21 cellular contexts compared by ENCODE assay signal in the genomic region with DNA sequence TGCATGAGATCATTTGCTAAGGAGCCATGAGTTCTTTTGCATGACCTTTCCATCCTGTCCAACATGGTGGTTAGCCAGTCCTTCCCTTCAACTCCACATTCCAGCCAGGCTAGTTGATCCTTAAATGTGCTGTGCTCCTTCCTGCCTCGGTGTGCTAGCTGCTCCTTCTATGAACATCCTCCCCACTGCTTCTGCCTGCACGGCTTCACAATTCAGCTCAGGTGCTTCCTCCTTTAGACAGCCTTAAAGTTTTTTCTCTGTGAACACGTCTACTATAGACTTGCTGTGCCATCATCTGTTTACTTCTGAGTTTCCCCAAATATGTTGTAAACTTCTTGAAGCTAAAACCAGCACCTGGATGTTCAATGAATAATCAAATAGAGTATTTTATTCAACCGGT.
"Had no signal": no experiment of that assay in that cellular context is flagged by ENCODE, and none has a peak within 500 bp of the region (broad histone marks: within the 10 kb centered on the region; RNA-seq: fewer than 3 reads in every experiment).

No MANE protein-coding gene starts in this region.

- H3K4me1 ChIP-seq: esophagus muscularis mucosa, neural progenitor cell, right lobe of liver, tibial nerve had no signal

- H3K27me3 ChIP-seq: brain microvascular endothelial cell, esophagus muscularis mucosa, neural progenitor cell, ovary, right lobe of liver, SJCRH30, tibial nerve had no signal

- ATAC-seq: activated CD8-positive, alpha-beta memory T cell treated with anti-CD3 and anti-CD28 coated beads, Interleukin-2, amount 10 ng/mL, durations not matched to agents 7 days and 5 days; right lobe of liver had no signal

- H3K4me3 ChIP-seq: esophagus muscularis mucosa, hepatocyte, lung, neural progenitor cell, ovary, right lobe of liver, SJCRH30, tibial nerve had no signal

- H3K27ac Mint-ChIP-seq: activated CD8-positive, alpha-beta memory T cell treated with anti-CD3 and anti-CD28 coated beads, Interleukin-2, amount 10 ng/mL, durations not matched to agents 7 days and 5 days; mesothelial cell of epicardium; neural progenitor cell had no signal

- DNase-seq: activated CD4-positive, alpha-beta T cell treated with anti-CD3 and anti-CD28 coated beads for 4 hours; activated CD8-positive, alpha-beta memory T cell treated with anti-CD3 and anti-CD28 coated beads, Interleukin-2, amount 10 ng/mL, durations not matched to agents 7 days and 5 days; activated T-cell treated with anti-CD3 and anti-CD28 coated beads, Interleukin-2, amount 50 U/mL, for 48 hours; anterior cingulate cortex; brain microvascular endothelial cell; cortex of kidney; effector CD4-positive, alpha-beta T cell; islet precursor cell; ovary; right lobe of liver; SJCRH30; stimulated activated CD4-positive, alpha-beta T cell treated with anti-CD3 and anti-CD28 coated beads, Interleukin-1b, Interleukin-23, amount 100 ng/mL, for 48 hours; T1000; WERI-Rb-1 had no signal

- H3K36me3 Mint-ChIP-seq: activated CD8-positive, alpha-beta memory T cell treated with anti-CD3 and anti-CD28 coated beads, Interleukin-2, amount 10 ng/mL, durations not matched to agents 7 days and 5 days; mesothelial cell of epicardium; neural progenitor cell had no signal

- H3K4me3 Mint-ChIP-seq: activated CD8-positive, alpha-beta memory T cell treated with anti-CD3 and anti-CD28 coated beads, Interleukin-2, amount 10 ng/mL, durations not matched to agents 7 days and 5 days; central memory CD8-positive, alpha-beta T cell; mesothelial cell of epicardium; neural progenitor cell had no signal

- H3K9me3 ChIP-seq: esophagus muscularis mucosa, ovary, right lobe of liver, SJCRH30, tibial nerve had no signal

- H3K4me1 Mint-ChIP-seq: activated CD8-positive, alpha-beta memory T cell treated with anti-CD3 and anti-CD28 coated beads, Interleukin-2, amount 10 ng/mL, durations not matched to agents 7 days and 5 days; central memory CD8-positive, alpha-beta T cell had no signal

- H3K36me3 ChIP-seq: brain microvascular endothelial cell, esophagus muscularis mucosa, neural progenitor cell, ovary, right lobe of liver, SJCRH30, tibial nerve, WERI-Rb-1 had no signal

- H3K27ac ChIP-seq: brain microvascular endothelial cell, esophagus muscularis mucosa, hepatocyte, neural progenitor cell, ovary, right lobe of liver, SJCRH30, tibial nerve, WERI-Rb-1 had no signal

- H3K9me3 Mint-ChIP-seq: central memory CD8-positive, alpha-beta T cell; mesothelial cell of epicardium; neural progenitor cell had no signal
